ENCODE assay signal across 24 cellular contexts in genomic region chr2:240388471-240389301, GRCh38. TPM values are rescaled to one million over a fixed set of nuclear protein-coding genes. Genes with fewer than 3 reads are reported as not detected.
A peak's percentile ranks its signal among the peaks of the same experiment; 100 is the strongest.
DNase-seq lines count a peak whose midpoint lies in the region; ATAC-seq, FAIRE-seq and TF ChIP-seq lines count a peak whose summit lies in the region.
"Had no signal": no experiment of that assay in that cellular context is flagged by ENCODE, and none has a peak within 500 bp of the region (broad histone marks: within the 10 kb centered on the region; RNA-seq: fewer than 3 reads in every experiment).

No MANE protein-coding gene starts in this region.

- FAIRE-seq in kidney (lab: Jason Lieb, UNC): no peak
- FAIRE-seq: G401.6, H54, islet of Langerhans had no signal

- H3K9ac ChIP-seq in BLaER1 treated with 17β-estradiol and CSF1 and Interleukin-3, amounts not matched to agents 10 nM and 100 nM: peak overlapping the region in 6 of 11 experiments; percentile 3 to 55 (median 24); a peak in 4 of 22 replicates
- no peak overlapping the region for H3K9ac ChIP-seq in kidney (ENCODE audit: low read length in 2 of 2)

- H3K36me3 ChIP-seq in BLaER1 treated with 17β-estradiol and CSF1 and Interleukin-3, amounts not matched to agents 10 nM and 100 nM: no peaks in the 10 kb centered on the region
- H3K36me3 ChIP-seq in RWPE2 (ENCODE audit: low read depth) (no peaks in the 10 kb centered on the region), kidney (ENCODE audit: control insufficient read depth in 1 of 2, insufficient read depth in 2 of 2, low read length in 2 of 2) (no peaks in the 10 kb centered on the region), psoas muscle (ENCODE audit: insufficient read depth in 1 of 2, low read depth in 1 of 2) (no peaks in the 10 kb centered on the region)

- no peak for ATAC-seq in RWPE2 (ENCODE audit: low read depth)
- ATAC-seq in psoas muscle: no peak
- no peak for ATAC-seq in GM18861 (IDR thresholded peaks at IDR 0.05; ENCODE audit: unreplicated experiment)
- ATAC-seq: activated CD4-positive, CD25-positive, alpha-beta regulatory T cell treated with anti-CD3 and anti-CD28 coated beads, Interleukin-2, amount 50 U/mL, for 24 hours; activated CD8-positive, alpha-beta T cell treated with anti-CD3 and anti-CD28 coated beads, Interleukin-2, amount 10 ng/mL, durations not matched to agents 7 days and 5 days; esophagus mucosa had no signal

- H3K9me3 ChIP-seq in BLaER1 treated with 17β-estradiol and CSF1 and Interleukin-3, amounts not matched to agents 10 nM and 100 nM (replicated peaks in 1 of 11): no peaks in the 10 kb centered on the region
- H3K9me3 ChIP-seq in RWPE2 (ENCODE audit: severe bottlenecking): no peaks in the 10 kb centered on the region
- H3K9me3 ChIP-seq in kidney (ENCODE audit: control insufficient read depth in 1 of 2, low read length in 2 of 2): no peaks in the 10 kb centered on the region
- H3K9me3 ChIP-seq in psoas muscle: no peaks in the 10 kb centered on the region

- no peak overlapping the region for H3K4me3 ChIP-seq in BLaER1 treated with 17β-estradiol and CSF1 and Interleukin-3, amounts not matched to agents 10 nM and 100 nM
- H3K4me3 ChIP-seq in RWPE2 (ENCODE audit: severe bottlenecking) (no peak overlapping the region), kidney (ENCODE audit: low read length in 2 of 2) (no peak overlapping the region), psoas muscle (no peak overlapping the region)

- intact Hi-C loops in kidney (cut with DNase I): no loop called here
- intact Hi-C loops in psoas muscle (cut with DNase I): loop anchor here (2.0 to 5.0 kb wide), 2 partner anchors 46 to 151 kb away; partner anchors contain the start of gene GPC1 (in 1 of the 2)

- peaks cover 42 to 56% (median 46%) of the 10 kb centered on the region in 10 experiments for H3K4me1 ChIP-seq in BLaER1 treated with 17β-estradiol and CSF1 and Interleukin-3, amounts not matched to agents 10 nM and 100 nM
- H3K4me1 ChIP-seq in RWPE2 (ENCODE audit: insufficient read depth, poor library complexity, severe bottlenecking) (peaks cover 8% of the 10 kb centered on the region), kidney (ENCODE audit: control insufficient read depth in 1 of 2, insufficient read depth in 1 of 2, low read depth in 1 of 2, low read length in 2 of 2) (no peaks in the 10 kb centered on the region), psoas muscle (peaks cover 37% of the 10 kb centered on the region)

- peak overlapping the region in 7 of 11 experiments; percentile 13 to 70 (median 40); a peak in 9 of 22 replicates for H3K27ac ChIP-seq in BLaER1 treated with 17β-estradiol and CSF1 and Interleukin-3, amounts not matched to agents 10 nM and 100 nM
- H3K27ac ChIP-seq in RWPE2 (ENCODE audit: poor library complexity, severe bottlenecking): no peak overlapping the region
- no peak overlapping the region for H3K27ac ChIP-seq in kidney (ENCODE audit: low read depth in 2 of 2, low read length in 2 of 2)
- peak overlapping the region; percentile 68 for H3K27ac ChIP-seq in psoas muscle
- H3K27ac ChIP-seq: HL-60 had no signal

- H4K20me1 ChIP-seq in BLaER1 treated with 17β-estradiol and CSF1 and Interleukin-3, amounts not matched to agents 10 nM and 100 nM: no peaks in the 10 kb centered on the region

- TF ChIP-seq CTCF in RWPE2 (IDR thresholded peaks at IDR 0.05; ENCODE audit: poor library complexity, severe bottlenecking) (no peak), kidney (IDR thresholded peaks at IDR 0.05; ENCODE audit: borderline replicate concordance, extremely low read depth, insufficient read depth) (no peak), psoas muscle (IDR thresholded peaks at IDR 0.05) (no peak)

- H3K4me2 ChIP-seq in BLaER1 treated with 17β-estradiol and CSF1 and Interleukin-3, amounts not matched to agents 10 nM and 100 nM: peak overlapping the region; percentile 65 to 90 (median 86)

- 91 to 95% (median 93%) methylated on average over 21 of the region's 21 CpGs for WGBS in psoas muscle, 3 donors

- H3K27me3 ChIP-seq in BLaER1 treated with 17β-estradiol and CSF1 and Interleukin-3, amounts not matched to agents 10 nM and 100 nM: no peaks in the 10 kb centered on the region
- H3K27me3 ChIP-seq in RWPE2 (ENCODE audit: insufficient read depth, poor library complexity, severe bottlenecking) (no peaks in the 10 kb centered on the region), psoas muscle (ENCODE audit: insufficient read depth in 3 of 3, low read length in 2 of 3) (no peaks in the 10 kb centered on the region)

- DNase-seq in RWPE2 (ENCODE audit: low spot score) (peak; percentile 60), kidney (peak; percentile 70), psoas muscle (peak; percentile 13 to 65), islet precursor cell (no peak)
- no peak for DNase-seq in stimulated activated CD4-positive, alpha-beta T cell treated with anti-CD3 and anti-CD28 coated beads, Interleukin-4, amount 100 ng/mL, for 24 hours
- DNase-seq in activated CD4-positive, alpha-beta T cell treated with anti-CD3 and anti-CD28 coated beads for 4 hours: no peak
- DNase-seq: activated CD8-positive, alpha-beta T cell treated with anti-CD3 and anti-CD28 coated beads, Interleukin-2, amount 10 ng/mL, durations not matched to agents 7 days and 5 days; activated gamma-delta T cell; activated T-cell treated with anti-CD3 and anti-CD28 coated beads for 4 hours; foreskin melanocyte; NCI-H1048; NCI-H1694 treated with DMSO at 0.1 percent for 48 hours; NCI-H2171; NCI-H524; PC-3; trophoblast cell had no signal

RNA-seq across cellular contexts. Expression of gene GPC1, which starts 46.8 kb away (rescaled TPM):
- total RNA-seq in kidney: 124 TPM
- polyA plus RNA-seq in kidney (ENCODE audit: insufficient read depth, low read depth, low replicate concordance): 18.4 TPM
- total RNA-seq in psoas muscle: 100 to 1,000 TPM; 115 to 180 (median 142) TPM
- polyA plus RNA-seq in psoas muscle: 100 to 1,000 TPM in 2 of 3 donors, 10 to 100 TPM in 1; 85.4 to 116 (median 103) TPM

Comparison
In these comparisons a context has a peak if more than half of its experiments do, and no peak if none do; other contexts are left out.
1. H3K27ac ChIP-seq: peak in BLaER1 treated with 17β-estradiol and CSF1 and Interleukin-3, amounts not matched to agents 10 nM and 100 nM (7 of 11) and psoas muscle (single experiment); none in RWPE2 (single experiment) and kidney (0 of 2).
2. H3K9ac ChIP-seq: peak in BLaER1 treated with 17β-estradiol and CSF1 and Interleukin-3, amounts not matched to agents 10 nM and 100 nM (6 of 11); none in kidney (0 of 2).
3. DNase-seq: peak in RWPE2 (single experiment), kidney (single experiment) and psoas muscle (2 of 2); none in stimulated activated CD4-positive, alpha-beta T cell treated with anti-CD3 and anti-CD28 coated beads, Interleukin-4, amount 100 ng/mL, for 24 hours (single experiment), islet precursor cell (single experiment) and activated CD4-positive, alpha-beta T cell treated with anti-CD3 and anti-CD28 coated beads for 4 hours (0 of 2).